Comparison of ENCODE assay signal across 8 cellular contexts in genomic region chr14:39433452-39433813, GRCh38. TPM values are rescaled to one million over a fixed set of nuclear protein-coding genes. Genes with fewer than 3 reads are reported as not detected.
DNase-seq lines count a peak whose midpoint lies in the region; FAIRE-seq and TF ChIP-seq lines count a peak whose summit lies in the region.

No MANE protein-coding gene starts in this region.

- H2AFZ ChIP-seq in keratinocyte (ENCODE audit: control insufficient read depth, low read length) = peak overlapping the region; percentile 99

- peaks cover 16% of the 10 kb centered on the region for H3K79me2 ChIP-seq in keratinocyte (ENCODE audit: control insufficient read depth, insufficient read depth, low read length)

- no peaks in the 10 kb centered on the region for H3K27me3 Mint-ChIP-seq in T-helper 2 cell treated with Interferon-gamma antibody and Interleukin-4, amounts not matched to agents 5 μg/mL and 100 μg/mL, for 36 hours (ENCODE audit: low read depth)
- no peaks in the 10 kb centered on the region for H3K27me3 Mint-ChIP-seq in activated naive CD8-positive, alpha-beta T cell

- peak overlapping the region; percentile 100 for H3K27ac Mint-ChIP-seq in T-helper 2 cell treated with Interferon-gamma antibody and Interleukin-4, amounts not matched to agents 5 μg/mL and 100 μg/mL, for 36 hours
- H3K27ac Mint-ChIP-seq in activated naive CD8-positive, alpha-beta T cell = peak overlapping the region; percentile 89

- H3K27me3 ChIP-seq in keratinocyte (ENCODE audit: control insufficient read depth, extremely low read depth, insufficient read depth, low read length) (no peaks in the 10 kb centered on the region), stomach smooth muscle (ENCODE audit: control insufficient read depth in 1 of 2, insufficient read depth in 2 of 2, low read length in 2 of 2) (no peaks in the 10 kb centered on the region)

- H3K4me1 Mint-ChIP-seq in T-helper 2 cell treated with Interferon-gamma antibody and Interleukin-4, amounts not matched to agents 5 μg/mL and 100 μg/mL, for 36 hours (ENCODE audit: low read depth) = peaks cover 28% of the 10 kb centered on the region
- peaks cover 35% of the 10 kb centered on the region for H3K4me1 Mint-ChIP-seq in activated naive CD8-positive, alpha-beta T cell (ENCODE audit: low read depth)

- H3K27ac ChIP-seq in keratinocyte (ENCODE audit: control insufficient read depth, insufficient read depth, low read length) = peak overlapping the region; percentile 85
- H3K27ac ChIP-seq in stomach smooth muscle (ENCODE audit: low read length) = peak overlapping the region; percentile 89

- peak overlapping the region; percentile 89 for H3K4me3 Mint-ChIP-seq in T-helper 2 cell treated with Interferon-gamma antibody and Interleukin-4, amounts not matched to agents 5 μg/mL and 100 μg/mL, for 36 hours
- peak overlapping the region; percentile 99 for H3K4me3 Mint-ChIP-seq in activated naive CD8-positive, alpha-beta T cell

- dilution Hi-C loops in keratinocyte (cut with MboI; ENCODE audit: extremely low pct_ligation_motif_present, low sequenced_read_pairs) = no loop called here

- H3K4me1 ChIP-seq in keratinocyte (ENCODE audit: control insufficient read depth, extremely low read depth, insufficient read depth, low read length) (peaks cover 10% of the 10 kb centered on the region), stomach smooth muscle (ENCODE audit: control insufficient read depth, insufficient read depth, low read length) (peaks cover 23% of the 10 kb centered on the region)

- no peak for FAIRE-seq in keratinocyte (lab: Jason Lieb, UNC)

- H3K36me3 Mint-ChIP-seq in T-helper 2 cell treated with Interferon-gamma antibody and Interleukin-4, amounts not matched to agents 5 μg/mL and 100 μg/mL, for 36 hours (ENCODE audit: low read depth) = peaks cover 7% of the 10 kb centered on the region
- H3K36me3 Mint-ChIP-seq in activated naive CD8-positive, alpha-beta T cell = no peaks in the 10 kb centered on the region

- H3K9me3 ChIP-seq in keratinocyte (ENCODE audit: control insufficient read depth, low read depth, low read length) (no peaks in the 10 kb centered on the region), stomach smooth muscle (ENCODE audit: control insufficient read depth in 2 of 2, low read length in 2 of 2) (no peaks in the 10 kb centered on the region)

- H3K9ac ChIP-seq in keratinocyte (ENCODE audit: control insufficient read depth, extremely low read depth, insufficient read depth, low read length) = peak overlapping the region; percentile 83
- H3K9ac ChIP-seq in stomach smooth muscle (ENCODE audit: low read length in 2 of 2) = peak overlapping the region; percentile 88

- TF ChIP-seq CTCF in keratinocyte (optimal IDR thresholded peaks at IDR 0.05 in 1 of 3, IDR thresholded peaks at IDR 0.05 in 1 of 3, conservative IDR thresholded peaks at IDR 0.05 in 1 of 3; ENCODE audit: extremely low read depth in 1 of 3, insufficient read depth in 2 of 3, low read length in 3 of 3) = no peak

- no peaks in the 10 kb centered on the region for H4K20me1 ChIP-seq in keratinocyte (ENCODE audit: control insufficient read depth, extremely low read depth, insufficient read depth, low read length)

- H3K9me1 ChIP-seq in keratinocyte (ENCODE audit: control insufficient read depth, extremely low read depth, insufficient read depth, low read length) = no peaks in the 10 kb centered on the region

- no peaks in the 10 kb centered on the region for H3K9me3 Mint-ChIP-seq in T-helper 2 cell treated with Interferon-gamma antibody and Interleukin-4, amounts not matched to agents 5 μg/mL and 100 μg/mL, for 36 hours
- no peaks in the 10 kb centered on the region for H3K9me3 Mint-ChIP-seq in activated naive CD8-positive, alpha-beta T cell (ENCODE audit: low read depth)

- H3K4me3 ChIP-seq in keratinocyte (ENCODE audit: control insufficient read depth in 2 of 3, extremely low read depth in 1 of 3, insufficient read depth in 2 of 3, low read depth in 1 of 3, low read length in 3 of 3) = peak overlapping the region; percentile 71 to 92 (median 74)
- peak overlapping the region; percentile 76 to 91 for H3K4me3 ChIP-seq in stomach smooth muscle (ENCODE audit: low read length in 2 of 2)

- peak overlapping the region; percentile 98 for H3K4me2 ChIP-seq in keratinocyte (ENCODE audit: control insufficient read depth, extremely low read depth, insufficient read depth, low read depth, low read length)

- no peaks in the 10 kb centered on the region for H3K36me3 ChIP-seq in keratinocyte (ENCODE audit: control insufficient read depth in 2 of 2, extremely low read depth in 1 of 2, insufficient read depth in 2 of 2, low read length in 2 of 2)
- H3K36me3 ChIP-seq in stomach smooth muscle (ENCODE audit: control insufficient read depth in 2 of 2, insufficient read depth in 2 of 2, low read length in 2 of 2) = no peaks in the 10 kb centered on the region

- no peak for DNase-seq in T-helper 2 cell treated with Interferon-gamma antibody and Interleukin-4, amounts not matched to agents 5 μg/mL and 100 μg/mL, for 36 hours (ENCODE audit: low spot score)
- DNase-seq in T-helper 2 cell (no peak), keratinocyte (ENCODE audit: low read depth, low spot score) (no peak), HK-2 (ENCODE audit: unreplicated experiment) (no peak), NCI-H510A (lab: John Stamatoyannopoulos, UW) (no peak)
- DNase-seq in central memory CD4-positive, alpha-beta T cell = no peak

RNA-seq across cellular contexts. Expression of gene FBXO33, which starts 1.2 kb away (rescaled TPM):
- polyA plus RNA-seq in keratinocyte = 6.6 to 12.0 TPM (median 8.4 TPM) in 3 replicates
- polyA plus RNA-seq in keratinocyte (2011; ENCODE audit: low read depth) = 3.0 TPM
- 4.3 and 10.0 TPM in 2 replicates for polyA plus RNA-seq in keratinocyte (2011; cell fraction: cytosol; rRNA removed)
- 7.8 and 9.4 TPM in 2 replicates for polyA plus RNA-seq in keratinocyte (2011; cell fraction: nucleus; rRNA removed)
- 6.9 and 7.0 TPM in 2 replicates for polyA plus RNA-seq in keratinocyte (2012; ENCODE audit: low replicate concordance)
- 1.3 to 8.4 TPM (median 7.2 TPM) in 3 replicates for polyA minus RNA-seq in keratinocyte
- 7.9 TPM for polyA minus RNA-seq in keratinocyte (2011; cell fraction: cytosol; rRNA and poly(A)+ RNA removed)
- polyA minus RNA-seq in keratinocyte (2011; cell fraction: nucleus; rRNA and poly(A)+ RNA removed) = 6.5 and 8.2 TPM in 2 replicates
